Comparison of ENCODE assay signal across 1 cellular context in genomic region chr20:17947474-17947815, GRCh38.
TF ChIP-seq lines count a peak whose summit lies in the region.

No MANE protein-coding gene starts in this region.

TF ChIP-seq in HepG2, 621 proteins besides CTCF, POLR2A, EP300 and RAD21:
- TF ChIP-seq, protein P1, sequence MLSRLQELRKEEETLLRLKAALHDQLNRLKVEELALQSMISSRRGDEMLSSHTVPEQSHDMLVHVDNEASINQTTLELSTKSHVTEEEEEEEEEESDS (CRISPR knock-in tag; IDR thresholded peaks at IDR 0.05; ENCODE audit: borderline replicate concordance), result no peak
- 0 out of 2 replicates have a peak, but pooled peaks have one; percentile 14 for TF ChIP-seq CSRNP1 (CRISPR knock-in tag; IDR thresholded peaks at IDR 0.05)
- TF ChIP-seq POLR2G (IDR thresholded peaks at IDR 0.05; ENCODE audit: low read depth, low read length), result 0 out of 2 replicates have a peak, but pooled peaks have one; percentile 39
- no peak for TF ChIP-seq MIER3 (CRISPR knock-in tag; IDR thresholded peaks at IDR 0.05; ENCODE audit: borderline replicate concordance)
- no peak for TF ChIP-seq HNF4G (IDR thresholded peaks at IDR 0.05; ENCODE audit: borderline replicate concordance, low read depth, low read length)
- no peak for TF ChIP-seq HNF4G (CRISPR knock-in tag; IDR thresholded peaks at IDR 0.05; ENCODE audit: borderline replicate concordance, low read depth)
- TF ChIP-seq RBM22 (optimal IDR thresholded peaks at IDR 0.05; ENCODE audit: low read length), result peak; percentile 77
- TF ChIP-seq RBFOX2 (IDR thresholded peaks at IDR 0.05; ENCODE audit: low read depth, low read length), result peak; percentile 57
